In genomic region chr19:15340086-15340485, GRCh38 we compare ENCODE assay signal across 30 cellular contexts.
"Had no signal": no experiment of that assay in that cellular context is flagged by ENCODE, and none has a peak within 500 bp of the region (broad histone marks: within the 10 kb centered on the region; RNA-seq: fewer than 3 reads in every experiment).

No MANE protein-coding gene starts in this region.

- DNase-seq: activated CD4-positive, alpha-beta memory T cell treated with anti-CD3 and anti-CD28 coated beads, Interleukin-2, amount 10 ng/mL, durations not matched to agents 7 days and 5 days; activated CD4-positive, alpha-beta T cell treated with anti-CD3 and anti-CD28 coated beads for 1 hour; activated CD4-positive, alpha-beta T cell treated with anti-CD3 and anti-CD28 coated beads for 36 hours; activated CD4-positive, alpha-beta T cell treated with anti-CD3 and anti-CD28 coated beads for 48 hours; activated CD4-positive, alpha-beta T cell treated with anti-CD3 and anti-CD28 coated beads, Interleukin-2, amount 10 ng/mL, durations not matched to agents 7 days and 5 days; activated CD4-positive, alpha-beta T cell treated with anti-CD3 and anti-CD28 coated beads, Interleukin-2, amount 50 U/mL, for 48 hours; activated CD4-positive, CD25-positive, alpha-beta regulatory T cell; activated CD8-positive, alpha-beta memory T cell treated with anti-CD3 and anti-CD28 coated beads for 24 hours; activated CD8-positive, alpha-beta memory T cell treated with anti-CD3 and anti-CD28 coated beads, Interleukin-2, amount 10 ng/mL, durations not matched to agents 7 days and 5 days; activated CD8-positive, alpha-beta memory T cell treated with anti-CD3 and anti-CD28 coated beads, Interleukin-2, amount 50 U/mL, for 48 hours; activated CD8-positive, alpha-beta T cell treated with anti-CD3 and anti-CD28 coated beads, Interleukin-2, amount 10 ng/mL, durations not matched to agents 7 days and 5 days; activated effector memory CD4-positive, alpha-beta T cell treated with Interleukin-2 at 50 U/mL for 16 hours; activated gamma-delta T cell; activated naive CD4-positive, alpha-beta T cell treated with anti-CD3 and anti-CD28 coated beads, Interleukin-2, amount 10 ng/mL, durations not matched to agents 7 days and 5 days; activated naive CD4-positive, alpha-beta T cell treated with Interleukin-2 at 50 U/mL for 16 hours; activated naive CD8-positive, alpha-beta T cell treated with anti-CD3 and anti-CD28 coated beads, Interleukin-2, amount 10 ng/mL, durations not matched to agents 7 days and 5 days; activated naive CD8-positive, alpha-beta T cell treated with anti-CD3 and anti-CD28 coated beads, Interleukin-2, amount 50 U/mL, for 24 hours; activated T-cell treated with anti-CD3 and anti-CD28 coated beads, Interleukin-2, amount 50 U/mL, for 24 hours; activated T-cell treated with anti-CD3 and anti-CD28 coated beads, Interleukin-2, amount 50 U/mL, for 48 hours; amygdala; anterior cingulate cortex; central memory CD4-positive, alpha-beta T cell; T-helper 1 cell; T-helper 2 cell; T-helper 9 cell; WERI-Rb-1 had no signal

- H3K9me3 ChIP-seq: ascending aorta had no signal

- H3K27me3 ChIP-seq: ascending aorta, cardiac muscle cell had no signal

- H3K4me3 ChIP-seq: ascending aorta, cardiac muscle cell had no signal

- H3K27ac ChIP-seq: ascending aorta, cardiac muscle cell, WERI-Rb-1 had no signal

- ATAC-seq: activated CD4-positive, alpha-beta T cell treated with anti-CD3 and anti-CD28 coated beads for 36 hours; activated CD4-positive, CD25-positive, alpha-beta regulatory T cell treated with anti-CD3 and anti-CD28 coated beads, Interleukin-2, amount 50 U/mL, for 24 hours; activated CD8-positive, alpha-beta memory T cell treated with anti-CD3 and anti-CD28 coated beads, Interleukin-2, amount 10 ng/mL, durations not matched to agents 7 days and 5 days; activated CD8-positive, alpha-beta T cell treated with anti-CD3 and anti-CD28 coated beads, Interleukin-2, amount 10 ng/mL, durations not matched to agents 7 days and 5 days; activated naive CD8-positive, alpha-beta T cell treated with anti-CD3 and anti-CD28 coated beads, Interleukin-2, amount 50 U/mL, for 24 hours; WTC11 had no signal
